In the genomic region with DNA sequence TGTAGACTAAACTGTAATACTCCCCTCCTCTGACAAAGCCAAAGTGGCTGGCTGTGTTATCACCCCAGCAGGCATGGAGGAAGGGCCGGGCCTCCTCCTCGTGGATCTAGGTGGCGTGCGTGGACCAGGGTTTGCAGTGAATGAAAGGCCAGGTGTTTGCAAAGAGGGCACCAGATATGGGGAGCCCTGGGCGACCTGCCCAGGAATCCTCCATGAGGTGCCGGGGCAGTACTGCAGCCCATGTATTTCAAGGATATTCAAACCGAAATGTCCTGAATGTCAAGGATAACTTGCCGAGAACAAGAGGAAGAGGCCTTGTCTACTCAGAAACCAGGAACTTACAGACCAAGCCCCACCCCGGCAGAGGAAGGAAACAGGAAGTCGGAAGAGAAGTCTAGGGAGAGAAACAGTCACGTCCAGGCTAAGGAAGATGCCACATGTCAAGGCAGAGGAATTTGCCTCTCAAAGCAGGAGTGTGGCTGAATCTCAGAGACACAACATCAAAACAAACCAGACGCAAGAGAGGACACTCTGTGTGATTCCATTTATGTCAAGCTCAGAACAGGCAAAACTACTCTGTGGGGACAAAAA, we compare ENCODE assay signal across 1 cellular context.
TF ChIP-seq lines count a peak whose summit lies in the region.

No MANE protein-coding gene starts in this region.

TF ChIP-seq in K562, 482 proteins besides CTCF, POLR2A, EP300 and RAD21:
- TF ChIP-seq, protein P1, sequence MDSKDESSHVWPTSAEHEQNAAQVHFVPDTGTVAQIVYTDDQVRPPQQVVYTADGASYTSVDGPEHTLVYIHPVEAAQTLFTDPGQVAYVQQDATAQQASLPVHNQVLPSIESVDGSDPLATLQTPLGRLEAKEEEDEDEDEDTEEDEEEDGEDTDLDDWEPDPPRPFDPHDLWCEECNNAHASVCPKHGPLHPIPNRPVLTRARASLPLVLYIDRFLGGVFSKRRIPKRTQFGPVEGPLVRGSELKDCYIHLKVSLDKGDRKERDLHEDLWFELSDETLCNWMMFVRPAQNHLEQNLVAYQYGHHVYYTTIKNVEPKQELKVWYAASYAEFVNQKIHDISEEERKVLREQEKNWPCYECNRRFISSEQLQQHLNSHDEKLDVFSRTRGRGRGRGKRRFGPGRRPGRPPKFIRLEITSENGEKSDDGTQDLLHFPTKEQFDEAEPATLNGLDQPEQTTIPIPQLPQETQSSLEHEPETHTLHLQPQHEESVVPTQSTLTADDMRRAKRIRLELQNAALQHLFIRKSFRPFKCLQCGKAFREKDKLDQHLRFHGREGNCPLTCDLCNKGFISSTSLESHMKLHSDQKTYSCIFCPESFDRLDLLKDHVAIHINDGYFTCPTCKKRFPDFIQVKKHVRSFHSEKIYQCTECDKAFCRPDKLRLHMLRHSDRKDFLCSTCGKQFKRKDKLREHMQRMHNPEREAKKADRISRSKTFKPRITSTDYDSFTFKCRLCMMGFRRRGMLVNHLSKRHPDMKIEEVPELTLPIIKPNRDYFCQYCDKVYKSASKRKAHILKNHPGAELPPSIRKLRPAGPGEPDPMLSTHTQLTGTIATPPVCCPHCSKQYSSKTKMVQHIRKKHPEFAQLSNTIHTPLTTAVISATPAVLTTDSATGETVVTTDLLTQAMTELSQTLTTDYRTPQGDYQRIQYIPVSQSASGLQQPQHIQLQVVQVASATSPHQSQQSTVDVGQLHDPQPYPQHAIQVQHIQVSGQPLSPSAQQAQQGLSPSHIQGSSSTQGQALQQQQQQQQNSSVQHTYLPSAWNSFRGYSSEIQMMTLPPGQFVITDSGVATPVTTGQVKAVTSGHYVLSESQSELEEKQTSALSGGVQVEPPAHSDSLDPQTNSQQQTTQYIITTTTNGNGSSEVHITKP (IDR thresholded peaks at IDR 0.05; ENCODE audit: partially characterized antibody): peak; percentile 4
- 0 out of 4 replicates have a peak, but pooled peaks of 1 of the 2 experiments have one; percentile 30 for TF ChIP-seq FOXK2 (conservative IDR thresholded peaks at IDR 0.05 in 1 of 2, IDR thresholded peaks at IDR 0.05 in 1 of 2; ENCODE audit: low read depth in 2 of 2)
- no peak for TF ChIP-seq KLF1 (tag; IDR thresholded peaks at IDR 0.05)
- TF ChIP-seq SPI1 (IDR thresholded peaks at IDR 0.05; ENCODE audit: borderline replicate concordance, low read depth, low read length): peak; percentile 89
- TF ChIP-seq EHMT2 (IDR thresholded peaks at IDR 0.05): peak; percentile 82; the same call in 1 of the 2 replicates
- TF ChIP-seq NR2F6 (CRISPR knock-in tag; IDR thresholded peaks at IDR 0.05): no peak
- no peak for TF ChIP-seq CBX1 (IDR thresholded peaks at IDR 0.05; ENCODE audit: low read depth)
- no peak for TF ChIP-seq ZNF347 (CRISPR knock-in tag; IDR thresholded peaks at IDR 0.05; ENCODE audit: low read depth)
- peak in 1 of 2 experiments; percentile 76; a peak in 1 of 4 replicates for TF ChIP-seq ETV6 (IDR thresholded peaks at IDR 0.05; ENCODE audit: borderline replicate concordance in 1 of 2, low read depth in 2 of 2, low read length in 1 of 2)
- TF ChIP-seq ETV6 (CRISPR knock-in tag; IDR thresholded peaks at IDR 0.05; ENCODE audit: borderline replicate concordance): no peak
- 0 out of 2 replicates have a peak, but pooled peaks have one; percentile 10 for TF ChIP-seq BCOR (IDR thresholded peaks at IDR 0.05)
- TF ChIP-seq, protein P2, sequence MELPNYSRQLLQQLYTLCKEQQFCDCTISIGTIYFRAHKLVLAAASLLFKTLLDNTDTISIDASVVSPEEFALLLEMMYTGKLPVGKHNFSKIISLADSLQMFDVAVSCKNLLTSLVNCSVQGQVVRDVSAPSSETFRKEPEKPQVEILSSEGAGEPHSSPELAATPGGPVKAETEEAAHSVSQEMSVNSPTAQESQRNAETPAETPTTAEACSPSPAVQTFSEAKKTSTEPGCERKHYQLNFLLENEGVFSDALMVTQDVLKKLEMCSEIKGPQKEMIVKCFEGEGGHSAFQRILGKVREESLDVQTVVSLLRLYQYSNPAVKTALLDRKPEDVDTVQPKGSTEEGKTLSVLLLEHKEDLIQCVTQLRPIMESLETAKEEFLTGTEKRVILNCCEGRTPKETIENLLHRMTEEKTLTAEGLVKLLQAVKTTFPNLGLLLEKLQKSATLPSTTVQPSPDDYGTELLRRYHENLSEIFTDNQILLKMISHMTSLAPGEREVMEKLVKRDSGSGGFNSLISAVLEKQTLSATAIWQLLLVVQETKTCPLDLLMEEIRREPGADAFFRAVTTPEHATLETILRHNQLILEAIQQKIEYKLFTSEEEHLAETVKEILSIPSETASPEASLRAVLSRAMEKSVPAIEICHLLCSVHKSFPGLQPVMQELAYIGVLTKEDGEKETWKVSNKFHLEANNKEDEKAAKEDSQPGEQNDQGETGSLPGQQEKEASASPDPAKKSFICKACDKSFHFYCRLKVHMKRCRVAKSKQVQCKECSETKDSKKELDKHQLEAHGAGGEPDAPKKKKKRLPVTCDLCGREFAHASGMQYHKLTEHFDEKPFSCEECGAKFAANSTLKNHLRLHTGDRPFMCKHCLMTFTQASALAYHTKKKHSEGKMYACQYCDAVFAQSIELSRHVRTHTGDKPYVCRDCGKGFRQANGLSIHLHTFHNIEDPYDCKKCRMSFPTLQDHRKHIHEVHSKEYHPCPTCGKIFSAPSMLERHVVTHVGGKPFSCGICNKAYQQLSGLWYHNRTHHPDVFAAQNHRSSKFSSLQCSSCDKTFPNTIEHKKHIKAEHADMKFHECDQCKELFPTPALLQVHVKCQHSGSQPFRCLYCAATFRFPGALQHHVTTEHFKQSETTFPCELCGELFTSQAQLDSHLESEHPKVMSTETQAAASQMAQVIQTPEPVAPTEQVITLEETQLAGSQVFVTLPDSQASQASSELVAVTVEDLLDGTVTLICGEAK (IDR thresholded peaks at IDR 0.05): peak; percentile 53; the same call in 1 of the 2 replicates
- TF ChIP-seq, protein P2 (CRISPR knock-in tag; IDR thresholded peaks at IDR 0.05): no peak
- TF ChIP-seq ZNF165 (CRISPR knock-in tag; IDR thresholded peaks at IDR 0.05; ENCODE audit: borderline replicate concordance): no peak
